ENCODE assay signal across 10 cellular contexts in the genomic region with DNA sequence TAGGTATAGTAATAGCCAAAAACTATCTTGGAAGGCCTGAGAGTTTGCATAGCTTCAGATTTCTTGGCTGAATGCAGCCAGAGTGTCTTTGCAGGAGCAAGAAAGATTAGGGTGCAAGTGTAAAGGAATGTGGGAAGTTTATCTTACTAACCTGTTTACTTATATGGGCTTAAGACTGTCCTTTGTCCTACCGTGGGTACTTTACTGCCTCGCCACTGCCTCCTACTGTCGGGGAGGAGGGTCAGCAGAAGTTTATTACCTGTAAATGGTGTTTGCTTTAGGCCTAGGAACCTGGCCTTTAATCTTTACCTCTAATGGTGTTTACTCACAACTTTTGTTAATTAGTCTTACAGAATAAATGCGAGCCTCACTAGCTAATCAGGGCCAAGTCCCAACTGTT.
DNase-seq lines count a peak whose midpoint lies in the region; ATAC-seq and TF ChIP-seq lines count a peak whose summit lies in the region.
"Had no signal": no experiment of that assay in that cellular context is flagged by ENCODE, and none has a peak within 500 bp of the region (broad histone marks: within the 10 kb centered on the region; RNA-seq: fewer than 3 reads in every experiment).

No MANE protein-coding gene starts in this region.

- no peak overlapping the region for H3K4me3 ChIP-seq in GM06990 (replicated peaks; ENCODE audit: low read depth, low read length)
- H3K4me3 ChIP-seq in brain microvascular endothelial cell (ENCODE audit: low read depth, low read length) = no peak overlapping the region
- H3K4me3 ChIP-seq in mesendoderm (ENCODE audit: low read length) = no peak overlapping the region
- H3K4me3 ChIP-seq: lung had no signal

- H3K27ac ChIP-seq in brain microvascular endothelial cell = no peak overlapping the region
- H3K27ac ChIP-seq in mesendoderm (ENCODE audit: low read depth, low read length) = no peak overlapping the region

- H3K27me3 ChIP-seq in GM06990 (replicated peaks; ENCODE audit: control insufficient read depth, insufficient read depth, low read length) = no peaks in the 10 kb centered on the region; the same call in 1 of the 2 replicates
- no peaks in the 10 kb centered on the region for H3K27me3 ChIP-seq in brain microvascular endothelial cell (replicated peaks)
- H3K27me3 ChIP-seq in mesendoderm (ENCODE audit: insufficient read depth, low read length, poor library complexity) = no peaks in the 10 kb centered on the region

- ATAC-seq in HG03460 (IDR thresholded peaks at IDR 0.05; ENCODE audit: unreplicated experiment) (peak; percentile 52), GM21447 (IDR thresholded peaks at IDR 0.05; ENCODE audit: unreplicated experiment) (no peak), left lobe of liver (no peak)
- ATAC-seq: effector memory CD8-positive, alpha-beta T cell had no signal

- no peak overlapping the region for H3K4ac ChIP-seq in mesendoderm (ENCODE audit: low read depth, low read length)

- no CpG with 5 or more reads among the region's 4 CpGs for WGBS in mesendoderm (ENCODE audit: extremely low coverage, insufficient coverage, low lambda C conversion rate)

- no peak overlapping the region for H4K8ac ChIP-seq in mesendoderm (ENCODE audit: low read depth, low read length)

- no peak overlapping the region for H3K9ac ChIP-seq in mesendoderm (ENCODE audit: low read length)

- TF ChIP-seq CTCF in GM06990 (IDR thresholded peaks at IDR 0.05; ENCODE audit: insufficient read depth, low read length, poor library complexity, severe bottlenecking) = peak; percentile 47
- peak; percentile 58 for TF ChIP-seq CTCF in brain microvascular endothelial cell (IDR thresholded peaks at IDR 0.05; ENCODE audit: low read depth, low read length, missing control alignments)

- H3K23ac ChIP-seq in mesendoderm (ENCODE audit: low read length) = no peak overlapping the region

- H2AK5ac ChIP-seq in mesendoderm (ENCODE audit: low read length) = no peak overlapping the region

- no peaks in the 10 kb centered on the region for H3K79me1 ChIP-seq in mesendoderm (ENCODE audit: low read length)

- no peaks in the 10 kb centered on the region for H3K4me1 ChIP-seq in mesendoderm (ENCODE audit: control insufficient read depth, low read depth, low read length)

- no peak overlapping the region for H4K5ac ChIP-seq in mesendoderm (ENCODE audit: low read length)

- in situ Hi-C loops in brain microvascular endothelial cell (cut with HindIII; ENCODE audit: low pct_ligation_motif_present, low sequenced_read_pairs) = no loop called here

- H2BK5ac ChIP-seq in mesendoderm (ENCODE audit: low read length) = no peak overlapping the region

- H3K36me3 ChIP-seq in GM06990 (ENCODE audit: control insufficient read depth, insufficient read depth, low read length) (no peaks in the 10 kb centered on the region), brain microvascular endothelial cell (replicated peaks) (no peaks in the 10 kb centered on the region), mesendoderm (ENCODE audit: control insufficient read depth, insufficient read depth, low read length) (no peaks in the 10 kb centered on the region)

- H3K56ac ChIP-seq in mesendoderm (ENCODE audit: low read length) = no peak overlapping the region

- DNase-seq in GM06990 (ENCODE audit: extremely low read depth, insufficient read length) (no peak), brain microvascular endothelial cell (no peak), mesendoderm (peak; percentile 75), left lobe of liver (ENCODE audit: low spot score) (no peak), NCI-H446 treated with DMSO at 0.1 percent for 48 hours (lab: John Stamatoyannopoulos, UW) (no peak)
- no peak for DNase-seq in stimulated activated CD4-positive, alpha-beta T cell treated with anti-CD3 and anti-CD28 coated beads, Interleukin-12 subunit alpha, Interleukin-12 subunit beta, amount 100 ng/mL, for 4 hours
- DNase-seq: effector memory CD8-positive, alpha-beta T cell had no signal

- H3K18ac ChIP-seq in mesendoderm (ENCODE audit: low read length) = no peak overlapping the region

- no peaks in the 10 kb centered on the region for H3K79me2 ChIP-seq in mesendoderm (ENCODE audit: control insufficient read depth, insufficient read depth, low read length)

- no peak overlapping the region for H3K4me2 ChIP-seq in mesendoderm (ENCODE audit: low read length)

- H2BK120ac ChIP-seq in mesendoderm (ENCODE audit: low read depth, low read length) = no peak overlapping the region

- no peak overlapping the region for H2BK15ac ChIP-seq in mesendoderm (replicated peaks; ENCODE audit: low read depth)
